16 cellular contexts compared by ENCODE assay signal in the genomic region with DNA sequence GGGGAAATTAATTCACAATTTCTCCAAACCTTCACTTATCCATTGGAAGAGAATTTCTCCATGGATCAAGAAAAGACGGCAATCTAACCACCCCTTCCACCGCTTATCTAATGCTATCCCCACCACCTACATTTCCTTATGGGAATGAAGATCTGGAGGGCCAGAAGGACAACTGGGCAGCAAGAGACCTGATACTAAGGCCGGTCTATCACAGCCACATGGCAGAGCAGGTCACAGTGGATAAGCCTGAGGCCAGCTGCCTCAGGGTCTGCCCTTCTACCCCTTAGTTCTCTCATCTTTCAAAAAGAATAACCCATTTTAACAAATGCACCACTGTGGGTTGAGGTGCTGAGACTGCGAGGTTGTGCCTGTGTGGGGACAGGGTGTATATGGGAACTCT. TPM values are rescaled to one million over a fixed set of nuclear protein-coding genes. Genes with fewer than 3 reads are reported as not detected.
DNase-seq lines count a peak whose midpoint lies in the region; ATAC-seq and TF ChIP-seq lines count a peak whose summit lies in the region.
"Had no signal": no experiment of that assay in that cellular context is flagged by ENCODE, and none has a peak within 500 bp of the region (broad histone marks: within the 10 kb centered on the region; RNA-seq: fewer than 3 reads in every experiment).

No MANE protein-coding gene starts in this region.

- peaks cover 19 to 77% (median 40%) of the 10 kb centered on the region in 10 experiments for H3K4me1 ChIP-seq in BLaER1 treated with 17β-estradiol and CSF1 and Interleukin-3, amounts not matched to agents 10 nM and 100 nM
- H3K4me1 ChIP-seq in CD4-positive, alpha-beta memory T cell (ENCODE audit: insufficient read depth, low read length), result peaks cover 56% of the 10 kb centered on the region

- H3K4me1 Mint-ChIP-seq in CD4-positive, alpha-beta memory T cell, result peaks cover 36 to 77% (median 48%) of the 10 kb centered on the region in 4 donors
- peaks cover 65% of the 10 kb centered on the region for H3K4me1 Mint-ChIP-seq in activated CD8-positive, alpha-beta T cell treated with anti-CD3 and anti-CD28 coated beads for 36 hours (ENCODE audit: low read depth)
- H3K4me1 Mint-ChIP-seq in memory B cell, result peaks cover 26% of the 10 kb centered on the region

- peak overlapping the region in 1 of 11 experiments; percentile 11; a peak in 1 of 22 replicates for H3K9ac ChIP-seq in BLaER1 treated with 17β-estradiol and CSF1 and Interleukin-3, amounts not matched to agents 10 nM and 100 nM

- no peaks in the 10 kb centered on the region for H3K9me3 Mint-ChIP-seq in CD4-positive, alpha-beta memory T cell
- no peaks in the 10 kb centered on the region for H3K9me3 Mint-ChIP-seq in activated CD8-positive, alpha-beta T cell treated with anti-CD3 and anti-CD28 coated beads for 36 hours
- no peaks in the 10 kb centered on the region for H3K9me3 Mint-ChIP-seq in memory B cell

- H3K4me3 ChIP-seq in BLaER1 treated with 17β-estradiol and CSF1 and Interleukin-3, amounts not matched to agents 10 nM and 100 nM, result no peak overlapping the region
- no peak overlapping the region for H3K4me3 ChIP-seq in CD4-positive, alpha-beta memory T cell (ENCODE audit: low read length in 2 of 2)

- peaks cover 0 to 9% (median 0%) of the 10 kb centered on the region in 11 experiments; a peak in 2 of 22 replicates for H4K20me1 ChIP-seq in BLaER1 treated with 17β-estradiol and CSF1 and Interleukin-3, amounts not matched to agents 10 nM and 100 nM

- POLR2A ChIA-PET in CD4-positive, alpha-beta memory T cell (lab: Charles Lee; ENCODE audit: partially characterized antibody), result interaction anchor here (2.5 to 4.8 kb wide), 3 partner anchors 12 to 38 kb away, joined by 7 to 45 read pairs (median 28); a partner anchor contains a TSS
- POLR2A ChIA-PET in activated CD8-positive, alpha-beta T cell treated with anti-CD3 and anti-CD28 coated beads for 36 hours (lab: Charles Lee), result interaction anchor here (0.6 to 4.6 kb wide), 2 partner anchors 29 to 35 kb away, joined by 3 to 29 read pairs; no protein-coding TSS in a partner anchor

- intact Hi-C loops in CD4-positive, alpha-beta memory T cell (cut with micrococcal nuclease), result no loop called here
- intact Hi-C loops in activated CD8-positive, alpha-beta T cell treated with anti-CD3 and anti-CD28 coated beads for 36 hours (cut with micrococcal nuclease), result loop anchor here (10.0 kb wide), 1 partner anchor 168 kb away; no protein-coding TSS in a partner anchor

- no peaks in the 10 kb centered on the region for H3K9me3 ChIP-seq in BLaER1 treated with 17β-estradiol and CSF1 and Interleukin-3, amounts not matched to agents 10 nM and 100 nM (replicated peaks in 1 of 11)
- no peaks in the 10 kb centered on the region for H3K9me3 ChIP-seq in CD4-positive, alpha-beta memory T cell (ENCODE audit: control insufficient read depth in 1 of 2, low read length in 2 of 2)

- no peaks in the 10 kb centered on the region for H3K36me3 ChIP-seq in BLaER1 treated with 17β-estradiol and CSF1 and Interleukin-3, amounts not matched to agents 10 nM and 100 nM
- H3K36me3 ChIP-seq in CD4-positive, alpha-beta memory T cell (ENCODE audit: insufficient read depth, low read length), result no peaks in the 10 kb centered on the region

- peak overlapping the region; percentile 36 to 82 (median 62); a peak in 20 of 22 replicates for H3K4me2 ChIP-seq in BLaER1 treated with 17β-estradiol and CSF1 and Interleukin-3, amounts not matched to agents 10 nM and 100 nM

- H3K27me3 ChIP-seq in BLaER1 treated with 17β-estradiol and CSF1 and Interleukin-3, amounts not matched to agents 10 nM and 100 nM, result no peaks in the 10 kb centered on the region
- no peaks in the 10 kb centered on the region for H3K27me3 ChIP-seq in CD4-positive, alpha-beta memory T cell (ENCODE audit: insufficient read depth, low read length)

- peak overlapping the region in 6 of 7 donors; percentile 72 to 94 (median 83) for H3K27ac Mint-ChIP-seq in CD4-positive, alpha-beta memory T cell
- H3K27ac Mint-ChIP-seq in activated CD8-positive, alpha-beta T cell treated with anti-CD3 and anti-CD28 coated beads for 36 hours, result peak overlapping the region; percentile 94
- H3K27ac Mint-ChIP-seq in memory B cell, result peak overlapping the region; percentile 97

- peak overlapping the region in 5 of 11 experiments; percentile 3 to 58 (median 27); a peak in 5 of 22 replicates for H3K27ac ChIP-seq in BLaER1 treated with 17β-estradiol and CSF1 and Interleukin-3, amounts not matched to agents 10 nM and 100 nM
- peak overlapping the region; percentile 5 for H3K27ac ChIP-seq in CD4-positive, alpha-beta memory T cell (ENCODE audit: low read depth, low read length)

- H3K36me3 Mint-ChIP-seq in CD4-positive, alpha-beta memory T cell, result no peaks in the 10 kb centered on the region
- peaks cover 9% of the 10 kb centered on the region for H3K36me3 Mint-ChIP-seq in activated CD8-positive, alpha-beta T cell treated with anti-CD3 and anti-CD28 coated beads for 36 hours (ENCODE audit: low read depth)
- H3K36me3 Mint-ChIP-seq in memory B cell, result peaks cover 3% of the 10 kb centered on the region

- peak overlapping the region in 4 of 8 donors; percentile 72 to 81 (median 76) for H3K4me3 Mint-ChIP-seq in CD4-positive, alpha-beta memory T cell
- H3K4me3 Mint-ChIP-seq in activated CD8-positive, alpha-beta T cell treated with anti-CD3 and anti-CD28 coated beads for 36 hours, result no peak overlapping the region
- no peak overlapping the region for H3K4me3 Mint-ChIP-seq in memory B cell

- H3K27me3 Mint-ChIP-seq in CD4-positive, alpha-beta memory T cell, result no peaks in the 10 kb centered on the region
- H3K27me3 Mint-ChIP-seq in activated CD8-positive, alpha-beta T cell treated with anti-CD3 and anti-CD28 coated beads for 36 hours, result no peaks in the 10 kb centered on the region
- no peaks in the 10 kb centered on the region for H3K27me3 Mint-ChIP-seq in memory B cell

- CTCF ChIA-PET in CD4-positive, alpha-beta memory T cell (lab: Charles Lee; ENCODE audit: partially characterized antibody), result interaction anchor here (1.1 to 1.2 kb wide), 2 partner anchors 12 to 21 kb away, joined by 3 to 7 read pairs; no protein-coding TSS in a partner anchor
- CTCF ChIA-PET in activated CD8-positive, alpha-beta T cell treated with anti-CD3 and anti-CD28 coated beads for 36 hours (lab: Charles Lee), result interaction anchor here (2.0 kb wide), 1 partner anchor 183 kb away, joined by 6 read pairs; no protein-coding TSS in a partner anchor

- DNase-seq in CD4-positive, alpha-beta memory T cell, result no peak
- DNase-seq in activated CD8-positive, alpha-beta T cell treated with anti-CD3 and anti-CD28 coated beads for 36 hours, result no peak
- no peak for DNase-seq in memory B cell (ENCODE audit: low spot score in 2 of 2)
- no peak for DNase-seq in activated CD8-positive, alpha-beta memory T cell treated with anti-CD3 and anti-CD28 coated beads for 24 hours
- DNase-seq: foreskin fibroblast; Karpas-422; NCI-H1105; NCI-H2107; NCI-H524 treated with DMSO at 0.1 percent for 48 hours; stimulated activated CD4-positive, alpha-beta T cell treated with anti-CD3 and anti-CD28 coated beads, Interleukin-12 subunit alpha, Interleukin-12 subunit beta, amount 100 ng/mL, for 4 hours; trophoblast cell had no signal

- no peak for TF ChIP-seq CTCF in activated CD8-positive, alpha-beta T cell treated with anti-CD3 and anti-CD28 coated beads for 36 hours (IDR thresholded peaks at IDR 0.05)

- no peak for ATAC-seq in activated CD8-positive, alpha-beta T cell treated with anti-CD3 and anti-CD28 coated beads for 36 hours
- ATAC-seq in memory B cell (ENCODE audit: low read depth), result no peak
- ATAC-seq in GM21717 (IDR thresholded peaks at IDR 0.05; ENCODE audit: unreplicated experiment), result no peak
- no peak for ATAC-seq in HG03135 (IDR thresholded peaks at IDR 0.05; ENCODE audit: unreplicated experiment)
- no peak for ATAC-seq in HG03045 (IDR thresholded peaks at IDR 0.05; ENCODE audit: unreplicated experiment)
- ATAC-seq: Panc1 had no signal

RNA-seq across cellular contexts. Expression of a gene that starts 37.1 kb away (rescaled TPM):
- total RNA-seq in CD4-positive, alpha-beta memory T cell, result 10 to 100 TPM; 12.3 TPM
- 10 to 100 TPM; 12.4 to 14.7 TPM for polyA plus RNA-seq in CD4-positive, alpha-beta memory T cell
- total RNA-seq in activated CD8-positive, alpha-beta T cell treated with anti-CD3 and anti-CD28 coated beads for 36 hours, result 10 to 100 TPM; 18.5 to 19.4 TPM
